ENCODE assay signal across 12 cellular contexts in the genomic region with DNA sequence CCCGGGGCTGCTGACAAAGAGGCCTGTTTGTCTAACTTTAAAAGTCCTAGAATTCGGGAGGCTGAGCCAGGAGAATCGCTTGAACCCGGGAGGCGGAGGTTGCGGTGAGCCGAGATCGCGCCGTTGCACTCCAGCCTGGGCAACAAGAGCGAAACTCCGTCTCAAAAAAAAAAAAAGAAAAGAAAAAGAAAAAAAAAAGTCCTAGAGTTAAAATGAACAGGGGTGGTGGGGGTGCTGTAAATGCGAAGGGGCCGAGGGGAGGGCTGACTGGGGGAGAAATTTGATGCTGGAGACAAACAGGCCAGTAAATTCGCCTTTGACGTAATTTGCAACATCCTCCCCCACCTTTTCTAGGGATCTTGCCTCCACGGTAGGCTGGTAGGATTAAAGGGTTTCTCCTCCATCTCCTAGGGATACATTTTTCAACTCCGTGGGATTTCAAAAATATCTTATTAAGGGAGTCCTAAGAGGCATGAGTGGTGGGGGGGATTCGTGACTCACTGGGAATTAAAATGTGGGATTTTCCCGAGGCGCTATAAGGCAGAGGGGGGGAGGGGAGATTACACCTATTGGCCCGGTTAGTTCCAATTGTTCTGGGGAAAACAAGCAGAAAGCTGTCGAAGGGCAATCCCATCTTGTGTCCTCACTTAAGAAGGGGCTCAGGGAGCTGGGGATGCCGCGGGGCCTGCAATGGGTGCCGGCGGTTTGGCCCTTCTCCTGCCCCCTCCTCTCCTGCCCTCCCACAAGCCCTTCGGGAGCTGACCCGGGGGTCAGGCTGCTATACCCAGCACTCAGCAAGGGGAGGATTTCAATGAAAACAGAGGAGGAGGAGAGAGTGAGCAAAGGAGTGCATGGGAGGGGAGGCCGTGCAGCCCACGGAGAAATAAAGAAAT. TPM values are rescaled to one million over a fixed set of nuclear protein-coding genes. Genes with fewer than 3 reads are reported as not detected.
DNase-seq lines count a peak whose midpoint lies in the region; ATAC-seq and TF ChIP-seq lines count a peak whose summit lies in the region.
"Had no signal": no experiment of that assay in that cellular context is flagged by ENCODE, and none has a peak within 500 bp of the region (broad histone marks: within the 10 kb centered on the region; RNA-seq: fewer than 3 reads in every experiment).

No MANE protein-coding gene starts in this region.

- TF ChIP-seq CTCF in VCaP (conservative IDR thresholded peaks at IDR 0.05), result no peak
- TF ChIP-seq CTCF in mesothelial cell of epicardium (IDR thresholded peaks at IDR 0.05; ENCODE audit: unreplicated experiment), result no peak

- ATAC-seq in stimulated activated naive CD8-positive, alpha-beta T cell treated with anti-CD3 and anti-CD28 coated beads, Interleukin-15, amount 100 ng/mL, for 72 hours, result no peak
- no peak for ATAC-seq in stimulated activated naive CD8-positive, alpha-beta T cell treated with anti-CD3 and anti-CD28 coated beads, Interleukin-15, Interleukin-2, amounts not matched to agents 100 U/mL and 50 U/mL, for 24 hours
- no peak for ATAC-seq in GM19324 (IDR thresholded peaks at IDR 0.05; ENCODE audit: low FRiP score, unreplicated experiment)
- no peak for ATAC-seq in effector memory CD8-positive, alpha-beta T cell (replicated peaks)

- no peaks in the 10 kb centered on the region for H3K27me3 Mint-ChIP-seq in stimulated activated naive CD8-positive, alpha-beta T cell treated with anti-CD3 and anti-CD28 coated beads, Interleukin-15, amount 100 ng/mL, for 72 hours
- no peaks in the 10 kb centered on the region for H3K27me3 Mint-ChIP-seq in mesothelial cell of epicardium (ENCODE audit: low read depth)
- H3K27me3 Mint-ChIP-seq in effector memory CD8-positive, alpha-beta T cell, result no peaks in the 10 kb centered on the region

- no peak overlapping the region for H3K27ac Mint-ChIP-seq in stimulated activated naive CD8-positive, alpha-beta T cell treated with anti-CD3 and anti-CD28 coated beads, Interleukin-15, amount 100 ng/mL, for 72 hours
- H3K27ac Mint-ChIP-seq in mesothelial cell of epicardium, result peak overlapping the region; percentile 84
- H3K27ac Mint-ChIP-seq in effector memory CD8-positive, alpha-beta T cell, result no peak overlapping the region
- H3K27ac Mint-ChIP-seq: progenitor cell of endocrine pancreas had no signal

- no peaks in the 10 kb centered on the region for H3K36me3 Mint-ChIP-seq in mesothelial cell of epicardium
- H3K36me3 Mint-ChIP-seq in effector memory CD8-positive, alpha-beta T cell (ENCODE audit: insufficient read depth), result peaks cover 23% of the 10 kb centered on the region

- no peak for DNase-seq in stimulated activated naive CD8-positive, alpha-beta T cell treated with anti-CD3 and anti-CD28 coated beads, Interleukin-15, amount 100 ng/mL, for 72 hours
- DNase-seq in stimulated activated naive CD8-positive, alpha-beta T cell treated with anti-CD3 and anti-CD28 coated beads, Interleukin-15, Interleukin-2, amounts not matched to agents 100 U/mL and 50 U/mL, for 24 hours, result no peak
- DNase-seq in mesothelial cell of epicardium (ENCODE audit: low spot score in 2 of 2, unreplicated experiment in 2 of 2) (no peak), NCI-H748 (lab: John Stamatoyannopoulos, UW; ENCODE audit: unreplicated experiment) (no peak), germinal center (ENCODE audit: low spot score) (no peak)
- no peak for DNase-seq in effector memory CD8-positive, alpha-beta T cell
- DNase-seq: activated T-cell treated with anti-CD3 and anti-CD28 coated beads, Interleukin-2, amount 50 U/mL, for 24 hours; GOT3; NCI-H1436 had no signal

- peak overlapping the region; percentile 81 for H3K27ac ChIP-seq in VCaP

- peak overlapping the region; percentile 87 to 89 for H3K4me3 Mint-ChIP-seq in stimulated activated naive CD8-positive, alpha-beta T cell treated with anti-CD3 and anti-CD28 coated beads, Interleukin-15, amount 100 ng/mL, for 72 hours
- H3K4me3 Mint-ChIP-seq in mesothelial cell of epicardium, result no peak overlapping the region
- H3K4me3 Mint-ChIP-seq in effector memory CD8-positive, alpha-beta T cell, result no peak overlapping the region

- no peaks in the 10 kb centered on the region for H3K9me3 Mint-ChIP-seq in stimulated activated naive CD8-positive, alpha-beta T cell treated with anti-CD3 and anti-CD28 coated beads, Interleukin-15, amount 100 ng/mL, for 72 hours
- H3K9me3 Mint-ChIP-seq in mesothelial cell of epicardium, result no peaks in the 10 kb centered on the region
- H3K9me3 Mint-ChIP-seq in effector memory CD8-positive, alpha-beta T cell, result no peaks in the 10 kb centered on the region
- H3K9me3 Mint-ChIP-seq: activated T-cell treated with anti-CD3 and anti-CD28 coated beads, Interleukin-2, amount 50 U/mL, for 24 hours had no signal

- H3K4me1 Mint-ChIP-seq in stimulated activated naive CD8-positive, alpha-beta T cell treated with anti-CD3 and anti-CD28 coated beads, Interleukin-15, amount 100 ng/mL, for 72 hours, result peaks cover 24% of the 10 kb centered on the region
- peaks cover 28% of the 10 kb centered on the region for H3K4me1 Mint-ChIP-seq in mesothelial cell of epicardium
- peaks cover 3 to 5% of the 10 kb centered on the region in 2 donors for H3K4me1 Mint-ChIP-seq in effector memory CD8-positive, alpha-beta T cell (ENCODE audit: low read depth in 2 of 2)

RNA-seq across cellular contexts. Expression of a gene that starts 3.0 kb away (rescaled TPM):
- 49.0 to 52.3 TPM (median 49.7 TPM) in 3 replicates for total RNA-seq in mesothelial cell of epicardium

Comparison
In these comparisons a context has a peak if more than half of its experiments do, and no peak if none do; other contexts are left out.
1. H3K4me3 Mint-ChIP-seq: peak in stimulated activated naive CD8-positive, alpha-beta T cell treated with anti-CD3 and anti-CD28 coated beads, Interleukin-15, amount 100 ng/mL, for 72 hours (2 of 2); none in mesothelial cell of epicardium (single experiment) and effector memory CD8-positive, alpha-beta T cell (0 of 2).